Comparison of ENCODE assay signal across 24 cellular contexts in genomic region chr7:69996132-69996531, GRCh38.
"Had no signal": no experiment of that assay in that cellular context is flagged by ENCODE, and none has a peak within 500 bp of the region (broad histone marks: within the 10 kb centered on the region; RNA-seq: fewer than 3 reads in every experiment).

No MANE protein-coding gene starts in this region.

- H3K9me3 Mint-ChIP-seq: activated naive CD8-positive, alpha-beta T cell treated with anti-CD3 and anti-CD28 coated beads, Interleukin-2, amount 10 ng/mL, durations not matched to agents 7 days and 5 days; central memory CD8-positive, alpha-beta T cell; T-helper 1 cell treated with Interleukin-12 subunit alpha and Interleukin-12 subunit beta and Interleukin-4 antibody, amounts not matched to agents 30 μg/mL and 1 μg/mL, for 36 hours; WTC11 had no signal

- H3K4me1 ChIP-seq: adrenal gland, breast epithelium, Peyer's patch had no signal

- H3K9me3 ChIP-seq: adrenal gland, breast epithelium, Peyer's patch had no signal

- H3K27ac ChIP-seq: adrenal gland, breast epithelium, Peyer's patch, RWPE1 had no signal

- H3K4me3 Mint-ChIP-seq: activated CD8-positive, alpha-beta T cell treated with anti-CD3 and anti-CD28 coated beads, Interleukin-2, amount 10 ng/mL, durations not matched to agents 7 days and 5 days; activated naive CD8-positive, alpha-beta T cell treated with anti-CD3 and anti-CD28 coated beads, Interleukin-2, amount 10 ng/mL, durations not matched to agents 7 days and 5 days; central memory CD8-positive, alpha-beta T cell; T-helper 1 cell treated with Interleukin-12 subunit alpha and Interleukin-12 subunit beta and Interleukin-4 antibody, amounts not matched to agents 30 μg/mL and 1 μg/mL, for 36 hours; WTC11 had no signal

- H3K27ac Mint-ChIP-seq: activated CD8-positive, alpha-beta T cell treated with anti-CD3 and anti-CD28 coated beads, Interleukin-2, amount 10 ng/mL, durations not matched to agents 7 days and 5 days; activated naive CD8-positive, alpha-beta T cell treated with anti-CD3 and anti-CD28 coated beads, Interleukin-2, amount 10 ng/mL, durations not matched to agents 7 days and 5 days; T-helper 1 cell treated with Interleukin-12 subunit alpha and Interleukin-12 subunit beta and Interleukin-4 antibody, amounts not matched to agents 30 μg/mL and 1 μg/mL, for 36 hours; WTC11 had no signal

- H3K4me1 Mint-ChIP-seq: activated naive CD8-positive, alpha-beta T cell treated with anti-CD3 and anti-CD28 coated beads, Interleukin-2, amount 10 ng/mL, durations not matched to agents 7 days and 5 days; WTC11 had no signal

- H3K36me3 ChIP-seq: adrenal gland, breast epithelium, Peyer's patch had no signal

- H3K36me3 Mint-ChIP-seq: activated naive CD8-positive, alpha-beta T cell treated with anti-CD3 and anti-CD28 coated beads, Interleukin-2, amount 10 ng/mL, durations not matched to agents 7 days and 5 days; WTC11 had no signal

- H3K4me3 ChIP-seq: adrenal gland, breast epithelium, Peyer's patch had no signal

- ATAC-seq: activated CD8-positive, alpha-beta T cell treated with anti-CD3 and anti-CD28 coated beads, Interleukin-2, amount 10 ng/mL, durations not matched to agents 7 days and 5 days; WTC11 had no signal

- DNase-seq: activated CD4-positive, alpha-beta T cell treated with anti-CD3 and anti-CD28 coated beads for 48 hours; activated CD4-positive, alpha-beta T cell treated with anti-CD3 and anti-CD28 coated beads, Interleukin-2, amount 50 U/mL, for 4 hours; activated CD4-positive, CD25-positive, alpha-beta regulatory T cell treated with anti-CD3 and anti-CD28 coated beads, Interleukin-2, amount 50 U/mL, for 72 hours; activated CD8-positive, alpha-beta memory T cell treated with anti-CD3 and anti-CD28 coated beads, Interleukin-2, amount 50 U/mL, for 48 hours; activated CD8-positive, alpha-beta T cell treated with anti-CD3 and anti-CD28 coated beads, Interleukin-2, amount 10 ng/mL, durations not matched to agents 7 days and 5 days; activated naive CD4-positive, alpha-beta T cell treated with anti-CD3 and anti-CD28 coated beads, Interleukin-2, amount 50 U/mL, for 16 hours; activated naive CD8-positive, alpha-beta T cell treated with anti-CD3 and anti-CD28 coated beads, Interleukin-2, amount 10 ng/mL, durations not matched to agents 7 days and 5 days; activated T-cell treated with anti-CD3 and anti-CD28 coated beads, Interleukin-2, amount 50 U/mL, for 1 hour; adrenal gland; anterior cingulate cortex; Kasumi-1; KBM-7; NCI-H1105 treated with DMSO at 0.1 percent for 48 hours; NCI-H1436 treated with DMSO at 0.1 percent for 48 hours; NCI-H446 treated with DMSO at 0.1 percent for 48 hours; NCI-H774; NK-92 treated with Interleukin-12 subunit alpha and Interleukin-12 subunit beta, amount 100 ng/mL, for 24 hours; Peyer's patch; SHP77 treated with DMSO at 0.1 percent for 48 hours had no signal

- H3K27me3 ChIP-seq: adrenal gland, breast epithelium, Peyer's patch had no signal
